ENCODE assay signal across 8 cellular contexts in genomic region chr11:68751331-68751856, GRCh38. TPM values are rescaled to one million over a fixed set of nuclear protein-coding genes. Genes with fewer than 3 reads are reported as not detected.
DNase-seq lines count a peak whose midpoint lies in the region; ATAC-seq and TF ChIP-seq lines count a peak whose summit lies in the region.

Gene TESMIN (minus strand): TSS chr11:68751520. CDS start chr11:68750660, 860 bp downstream.

- H3K9me3 ChIP-seq in duodenal mucosa (ENCODE audit: control insufficient read depth in 1 of 2, low read length in 2 of 2), result no peaks in the 10 kb centered on the region
- H3K9me3 ChIP-seq in lower lobe of right lung, result no peaks in the 10 kb centered on the region

- no peak for TF ChIP-seq CTCF in lower lobe of right lung (IDR thresholded peaks at IDR 0.05)

- H3K9ac ChIP-seq in duodenal mucosa (ENCODE audit: low read depth in 1 of 2, low read length in 2 of 2), result no peak within 1 kb of the TSS

- H3K27me3 ChIP-seq in duodenal mucosa (ENCODE audit: control insufficient read depth in 1 of 2, insufficient read depth in 2 of 2, low read length in 2 of 2) (no peaks in the 10 kb centered on the region), lower lobe of right lung (ENCODE audit: low read depth) (no peaks in the 10 kb centered on the region)

- no peaks in the 10 kb centered on the region for H3K4me1 ChIP-seq in duodenal mucosa (ENCODE audit: control insufficient read depth in 1 of 2, insufficient read depth in 2 of 2, low read length in 2 of 2)
- H3K4me1 ChIP-seq in lower lobe of right lung, result peaks cover 5% of the 10 kb centered on the region

- intact Hi-C loops in lower lobe of right lung (cut with DNase I), result no loop called here

- H3K36me3 ChIP-seq in duodenal mucosa (ENCODE audit: control insufficient read depth in 1 of 2, insufficient read depth in 2 of 2, low read length in 2 of 2), result peaks cover 8 to 22% of the 10 kb centered on the region in 2 donors
- H3K36me3 ChIP-seq in lower lobe of right lung, result peaks cover 18% of the 10 kb centered on the region

- peak within 1 kb of the TSS; percentile 27 to 50 for H3K4me3 ChIP-seq in duodenal mucosa (ENCODE audit: low read depth in 1 of 2, low read length in 2 of 2)
- H3K4me3 ChIP-seq in lower lobe of right lung, result peak within 1 kb of the TSS; percentile 37

- peak; percentile 69 for ATAC-seq in HG02981 (IDR thresholded peaks at IDR 0.05; ENCODE audit: unreplicated experiment)
- ATAC-seq in lower lobe of right lung, result peak; percentile 96 to 97
- ATAC-seq in HG02870 (IDR thresholded peaks at IDR 0.05; ENCODE audit: unreplicated experiment), result no peak

- DNase-seq in COLO668 (lab: John Stamatoyannopoulos, UW; ENCODE audit: unreplicated experiment) (peak; percentile 84), NCI-H774 (lab: John Stamatoyannopoulos, UW) (peak; percentile 88), lower lobe of right lung (peak; percentile 94)
- peak; percentile 93 to 95 for DNase-seq in activated CD4-positive, alpha-beta T cell treated with anti-CD3 and anti-CD28 coated beads, Interleukin-2, amount 50 U/mL, for 48 hours
- DNase-seq in stimulated activated CD8-positive, alpha-beta memory T cell treated with anti-CD3 and anti-CD28 coated beads, Interleukin-12 subunit alpha, Interleukin-12 subunit beta, amount 100 ng/mL, for 1 hour (ENCODE audit: low read depth), result peak; percentile 89

- H3K27ac ChIP-seq in duodenal mucosa (ENCODE audit: low read depth, low read length) (no peak within 1 kb of the TSS), lower lobe of right lung (no peak within 1 kb of the TSS)

RNA-seq across cellular contexts. Expression of gene TESMIN, which starts in this region (rescaled TPM):
- 1.9 TPM for total RNA-seq in lower lobe of right lung
